Comparison of ENCODE assay signal across 1 cellular context in the genomic region with DNA sequence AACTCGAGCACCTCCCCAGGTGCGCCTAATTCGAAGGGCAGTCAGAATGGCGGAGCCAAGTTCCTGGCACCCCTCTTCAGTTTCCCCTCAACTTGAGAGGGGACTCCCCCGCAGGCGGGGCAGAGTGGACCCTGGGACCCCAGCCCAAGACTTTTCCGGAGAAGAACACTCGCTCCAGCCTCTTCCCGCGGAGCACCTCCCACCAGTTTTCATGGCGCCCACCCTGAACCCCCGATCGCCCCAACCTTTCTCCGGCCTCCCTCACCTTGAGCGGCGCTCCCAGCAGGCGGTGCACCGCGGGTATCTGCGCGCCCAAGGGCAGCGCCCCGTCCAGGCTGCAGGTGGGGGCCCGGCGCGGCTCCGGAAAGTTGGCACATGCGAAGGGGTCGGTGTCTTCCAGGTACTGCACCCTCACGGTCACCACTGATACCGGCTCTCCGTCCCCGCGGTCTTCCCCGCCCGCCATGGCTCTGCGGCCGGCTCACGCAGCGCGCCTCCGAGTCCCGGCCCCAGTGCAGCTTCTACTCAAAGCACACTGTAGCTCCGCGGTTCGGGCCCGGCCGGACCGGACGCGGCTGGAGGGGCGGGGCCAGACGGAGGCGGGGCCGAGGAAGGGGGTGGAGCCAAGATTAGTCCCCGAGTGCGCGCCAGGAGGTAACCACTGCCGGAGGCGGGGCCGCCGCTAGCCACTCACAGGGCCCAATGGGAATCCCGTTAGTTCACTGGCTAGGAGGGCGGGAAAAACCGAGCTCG.
TF ChIP-seq lines count a peak whose summit lies in the region.

FHOD1 (minus strand) TSS at position 537 of the 753 bp plus-strand sequence; CDS start at position 466, 71 bp downstream.

TF ChIP-seq in HepG2, 621 proteins besides CTCF, POLR2A, EP300 and RAD21 (continued from another document and continues in another):
- TF ChIP-seq ZBTB39 (CRISPR knock-in tag; IDR thresholded peaks at IDR 0.05) (peak; percentile 68; the same call in 1 of the 2 replicates), ZBTB21 (CRISPR knock-in tag; IDR thresholded peaks at IDR 0.05) (no peak), FOXA1 (IDR thresholded peaks at IDR 0.05) (no peak), FOXA1 (CRISPR knock-in tag; IDR thresholded peaks at IDR 0.05) (no peak), ZFP36L1 (CRISPR knock-in tag; IDR thresholded peaks at IDR 0.05) (peak; percentile 70), ZBTB42 (CRISPR knock-in tag; IDR thresholded peaks at IDR 0.05) (0 out of 2 replicates have a peak, but pooled peaks have one; percentile 16), EHMT2 (IDR thresholded peaks at IDR 0.05; ENCODE audit: borderline replicate concordance, low read depth, low read length) (no peak), CC2D1A (CRISPR knock-in tag; IDR thresholded peaks at IDR 0.05) (no peak), ZFYVE20 (CRISPR knock-in tag; IDR thresholded peaks at IDR 0.05; ENCODE audit: borderline replicate concordance, low read depth) (no peak), PRMT3 (CRISPR knock-in tag; IDR thresholded peaks at IDR 0.05; ENCODE audit: borderline replicate concordance, low read depth) (no peak), BRF2 (CRISPR knock-in tag; IDR thresholded peaks at IDR 0.05) (peak; percentile 88; the same call in 1 of the 2 replicates), PPARG (CRISPR knock-in tag; conservative IDR thresholded peaks at IDR 0.05) (no peak), HMGA1 (CRISPR knock-in tag; conservative IDR thresholded peaks at IDR 0.05) (no peak), ETV5 (CRISPR knock-in tag; IDR thresholded peaks at IDR 0.05; ENCODE audit: borderline replicate concordance) (peak; percentile 71; the same call in 1 of the 2 replicates), NCOA2 (CRISPR knock-in tag; IDR thresholded peaks at IDR 0.05) (no peak), GLI4 (CRISPR knock-in tag; IDR thresholded peaks at IDR 0.05; ENCODE audit: borderline replicate concordance) (no peak), KDM5B (CRISPR knock-in tag; IDR thresholded peaks at IDR 0.05; ENCODE audit: borderline replicate concordance) (0 out of 2 replicates have a peak, but pooled peaks have one; percentile 50), JUND (CRISPR knock-in tag; IDR thresholded peaks at IDR 0.05) (no peak), TSC22D2 (CRISPR knock-in tag; IDR thresholded peaks at IDR 0.05; ENCODE audit: borderline replicate concordance) (0 out of 2 replicates have a peak, but pooled peaks have one; percentile 42), CREB1 (IDR thresholded peaks at IDR 0.05) (no peak), CREB1 (CRISPR knock-in tag; IDR thresholded peaks at IDR 0.05) (no peak), ZNF484 (CRISPR knock-in tag; IDR thresholded peaks at IDR 0.05; ENCODE audit: borderline replicate concordance, low read depth) (no peak), REXO4 (CRISPR knock-in tag; IDR thresholded peaks at IDR 0.05; ENCODE audit: borderline replicate concordance) (peak; percentile 16; the same call in 1 of the 2 replicates), ZFP1 (CRISPR knock-in tag; IDR thresholded peaks at IDR 0.05) (no peak), ZNF263 (CRISPR knock-in tag; IDR thresholded peaks at IDR 0.05) (no peak), ZNF510 (CRISPR knock-in tag; IDR thresholded peaks at IDR 0.05; ENCODE audit: low read depth) (no peak), TBX3 (IDR thresholded peaks at IDR 0.05; ENCODE audit: borderline replicate concordance) (no peak), ZNF33B (CRISPR knock-in tag; IDR thresholded peaks at IDR 0.05) (no peak), ATRX (CRISPR knock-in tag; IDR thresholded peaks at IDR 0.05; ENCODE audit: borderline replicate concordance) (no peak), NFE2L2 (IDR thresholded peaks at IDR 0.05; ENCODE audit: low read length) (no peak), ATM (IDR thresholded peaks at IDR 0.05; ENCODE audit: borderline replicate concordance) (no peak), ZNF775 (CRISPR knock-in tag; IDR thresholded peaks at IDR 0.05; ENCODE audit: borderline replicate concordance) (peak; percentile 13; the same call in 1 of the 2 replicates), SSRP1 (CRISPR knock-in tag; IDR thresholded peaks at IDR 0.05) (no peak), ZNF10 (CRISPR knock-in tag; IDR thresholded peaks at IDR 0.05; ENCODE audit: borderline replicate concordance, low read depth) (no peak), KLF16 (CRISPR knock-in tag; IDR thresholded peaks at IDR 0.05) (peak in 1 of 2 experiments; percentile 58; a peak in 2 of 4 replicates)
- TF ChIP-seq, protein P1, sequence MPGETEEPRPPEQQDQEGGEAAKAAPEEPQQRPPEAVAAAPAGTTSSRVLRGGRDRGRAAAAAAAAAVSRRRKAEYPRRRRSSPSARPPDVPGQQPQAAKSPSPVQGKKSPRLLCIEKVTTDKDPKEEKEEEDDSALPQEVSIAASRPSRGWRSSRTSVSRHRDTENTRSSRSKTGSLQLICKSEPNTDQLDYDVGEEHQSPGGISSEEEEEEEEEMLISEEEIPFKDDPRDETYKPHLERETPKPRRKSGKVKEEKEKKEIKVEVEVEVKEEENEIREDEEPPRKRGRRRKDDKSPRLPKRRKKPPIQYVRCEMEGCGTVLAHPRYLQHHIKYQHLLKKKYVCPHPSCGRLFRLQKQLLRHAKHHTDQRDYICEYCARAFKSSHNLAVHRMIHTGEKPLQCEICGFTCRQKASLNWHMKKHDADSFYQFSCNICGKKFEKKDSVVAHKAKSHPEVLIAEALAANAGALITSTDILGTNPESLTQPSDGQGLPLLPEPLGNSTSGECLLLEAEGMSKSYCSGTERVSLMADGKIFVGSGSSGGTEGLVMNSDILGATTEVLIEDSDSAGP (CRISPR knock-in tag; IDR thresholded peaks at IDR 0.05; ENCODE audit: borderline replicate concordance) = peak; percentile 62; the same call in 1 of the 2 replicates
- TF ChIP-seq, protein P2, sequence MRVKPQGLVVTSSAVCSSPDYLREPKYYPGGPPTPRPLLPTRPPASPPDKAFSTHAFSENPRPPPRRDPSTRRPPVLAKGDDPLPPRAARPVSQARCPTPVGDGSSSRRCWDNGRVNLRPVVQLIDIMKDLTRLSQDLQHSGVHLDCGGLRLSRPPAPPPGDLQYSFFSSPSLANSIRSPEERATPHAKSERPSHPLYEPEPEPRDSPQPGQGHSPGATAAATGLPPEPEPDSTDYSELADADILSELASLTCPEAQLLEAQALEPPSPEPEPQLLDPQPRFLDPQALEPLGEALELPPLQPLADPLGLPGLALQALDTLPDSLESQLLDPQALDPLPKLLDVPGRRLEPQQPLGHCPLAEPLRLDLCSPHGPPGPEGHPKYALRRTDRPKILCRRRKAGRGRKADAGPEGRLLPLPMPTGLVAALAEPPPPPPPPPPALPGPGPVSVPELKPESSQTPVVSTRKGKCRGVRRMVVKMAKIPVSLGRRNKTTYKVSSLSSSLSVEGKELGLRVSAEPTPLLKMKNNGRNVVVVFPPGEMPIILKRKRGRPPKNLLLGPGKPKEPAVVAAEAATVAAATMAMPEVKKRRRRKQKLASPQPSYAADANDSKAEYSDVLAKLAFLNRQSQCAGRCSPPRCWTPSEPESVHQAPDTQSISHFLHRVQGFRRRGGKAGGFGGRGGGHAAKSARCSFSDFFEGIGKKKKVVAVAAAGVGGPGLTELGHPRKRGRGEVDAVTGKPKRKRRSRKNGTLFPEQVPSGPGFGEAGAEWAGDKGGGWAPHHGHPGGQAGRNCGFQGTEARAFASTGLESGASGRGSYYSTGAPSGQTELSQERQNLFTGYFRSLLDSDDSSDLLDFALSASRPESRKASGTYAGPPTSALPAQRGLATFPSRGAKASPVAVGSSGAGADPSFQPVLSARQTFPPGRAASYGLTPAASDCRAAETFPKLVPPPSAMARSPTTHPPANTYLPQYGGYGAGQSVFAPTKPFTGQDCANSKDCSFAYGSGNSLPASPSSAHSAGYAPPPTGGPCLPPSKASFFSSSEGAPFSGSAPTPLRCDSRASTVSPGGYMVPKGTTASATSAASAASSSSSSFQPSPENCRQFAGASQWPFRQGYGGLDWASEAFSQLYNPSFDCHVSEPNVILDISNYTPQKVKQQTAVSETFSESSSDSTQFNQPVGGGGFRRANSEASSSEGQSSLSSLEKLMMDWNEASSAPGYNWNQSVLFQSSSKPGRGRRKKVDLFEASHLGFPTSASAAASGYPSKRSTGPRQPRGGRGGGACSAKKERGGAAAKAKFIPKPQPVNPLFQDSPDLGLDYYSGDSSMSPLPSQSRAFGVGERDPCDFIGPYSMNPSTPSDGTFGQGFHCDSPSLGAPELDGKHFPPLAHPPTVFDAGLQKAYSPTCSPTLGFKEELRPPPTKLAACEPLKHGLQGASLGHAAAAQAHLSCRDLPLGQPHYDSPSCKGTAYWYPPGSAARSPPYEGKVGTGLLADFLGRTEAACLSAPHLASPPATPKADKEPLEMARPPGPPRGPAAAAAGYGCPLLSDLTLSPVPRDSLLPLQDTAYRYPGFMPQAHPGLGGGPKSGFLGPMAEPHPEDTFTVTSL (CRISPR knock-in tag; IDR thresholded peaks at IDR 0.05; ENCODE audit: borderline replicate concordance) = peak; percentile 76
- TF ChIP-seq, protein P3, sequence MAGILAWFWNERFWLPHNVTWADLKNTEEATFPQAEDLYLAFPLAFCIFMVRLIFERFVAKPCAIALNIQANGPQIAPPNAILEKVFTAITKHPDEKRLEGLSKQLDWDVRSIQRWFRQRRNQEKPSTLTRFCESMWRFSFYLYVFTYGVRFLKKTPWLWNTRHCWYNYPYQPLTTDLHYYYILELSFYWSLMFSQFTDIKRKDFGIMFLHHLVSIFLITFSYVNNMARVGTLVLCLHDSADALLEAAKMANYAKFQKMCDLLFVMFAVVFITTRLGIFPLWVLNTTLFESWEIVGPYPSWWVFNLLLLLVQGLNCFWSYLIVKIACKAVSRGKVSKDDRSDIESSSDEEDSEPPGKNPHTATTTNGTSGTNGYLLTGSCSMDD (CRISPR knock-in tag; IDR thresholded peaks at IDR 0.05) = no peak
- TF ChIP-seq, protein P4, sequence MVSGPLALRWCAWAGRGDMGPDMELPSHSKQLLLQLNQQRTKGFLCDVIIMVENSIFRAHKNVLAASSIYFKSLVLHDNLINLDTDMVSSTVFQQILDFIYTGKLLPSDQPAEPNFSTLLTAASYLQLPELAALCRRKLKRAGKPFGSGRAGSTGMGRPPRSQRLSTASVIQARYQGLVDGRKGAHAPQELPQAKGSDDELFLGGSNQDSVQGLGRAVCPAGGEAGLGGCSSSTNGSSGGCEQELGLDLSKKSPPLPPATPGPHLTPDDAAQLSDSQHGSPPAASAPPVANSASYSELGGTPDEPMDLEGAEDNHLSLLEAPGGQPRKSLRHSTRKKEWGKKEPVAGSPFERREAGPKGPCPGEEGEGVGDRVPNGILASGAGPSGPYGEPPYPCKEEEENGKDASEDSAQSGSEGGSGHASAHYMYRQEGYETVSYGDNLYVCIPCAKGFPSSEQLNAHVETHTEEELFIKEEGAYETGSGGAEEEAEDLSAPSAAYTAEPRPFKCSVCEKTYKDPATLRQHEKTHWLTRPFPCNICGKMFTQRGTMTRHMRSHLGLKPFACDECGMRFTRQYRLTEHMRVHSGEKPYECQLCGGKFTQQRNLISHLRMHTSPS (CRISPR knock-in tag; IDR thresholded peaks at IDR 0.05; ENCODE audit: low read depth) = peak; percentile 49; the same call in 1 of the 2 replicates
- TF ChIP-seq, protein P5, sequence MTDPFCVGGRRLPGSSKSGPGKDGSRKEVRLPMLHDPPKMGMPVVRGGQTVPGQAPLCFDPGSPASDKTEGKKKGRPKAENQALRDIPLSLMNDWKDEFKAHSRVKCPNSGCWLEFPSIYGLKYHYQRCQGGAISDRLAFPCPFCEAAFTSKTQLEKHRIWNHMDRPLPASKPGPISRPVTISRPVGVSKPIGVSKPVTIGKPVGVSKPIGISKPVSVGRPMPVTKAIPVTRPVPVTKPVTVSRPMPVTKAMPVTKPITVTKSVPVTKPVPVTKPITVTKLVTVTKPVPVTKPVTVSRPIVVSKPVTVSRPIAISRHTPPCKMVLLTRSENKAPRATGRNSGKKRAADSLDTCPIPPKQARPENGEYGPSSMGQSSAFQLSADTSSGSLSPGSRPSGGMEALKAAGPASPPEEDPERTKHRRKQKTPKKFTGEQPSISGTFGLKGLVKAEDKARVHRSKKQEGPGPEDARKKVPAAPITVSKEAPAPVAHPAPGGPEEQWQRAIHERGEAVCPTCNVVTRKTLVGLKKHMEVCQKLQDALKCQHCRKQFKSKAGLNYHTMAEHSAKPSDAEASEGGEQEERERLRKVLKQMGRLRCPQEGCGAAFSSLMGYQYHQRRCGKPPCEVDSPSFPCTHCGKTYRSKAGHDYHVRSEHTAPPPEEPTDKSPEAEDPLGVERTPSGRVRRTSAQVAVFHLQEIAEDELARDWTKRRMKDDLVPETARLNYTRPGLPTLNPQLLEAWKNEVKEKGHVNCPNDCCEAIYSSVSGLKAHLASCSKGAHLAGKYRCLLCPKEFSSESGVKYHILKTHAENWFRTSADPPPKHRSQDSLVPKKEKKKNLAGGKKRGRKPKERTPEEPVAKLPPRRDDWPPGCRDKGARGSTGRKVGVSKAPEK (CRISPR knock-in tag; IDR thresholded peaks at IDR 0.05; ENCODE audit: borderline replicate concordance) = 0 out of 2 replicates have a peak, but pooled peaks have one; percentile 13
- TF ChIP-seq, protein P6, sequence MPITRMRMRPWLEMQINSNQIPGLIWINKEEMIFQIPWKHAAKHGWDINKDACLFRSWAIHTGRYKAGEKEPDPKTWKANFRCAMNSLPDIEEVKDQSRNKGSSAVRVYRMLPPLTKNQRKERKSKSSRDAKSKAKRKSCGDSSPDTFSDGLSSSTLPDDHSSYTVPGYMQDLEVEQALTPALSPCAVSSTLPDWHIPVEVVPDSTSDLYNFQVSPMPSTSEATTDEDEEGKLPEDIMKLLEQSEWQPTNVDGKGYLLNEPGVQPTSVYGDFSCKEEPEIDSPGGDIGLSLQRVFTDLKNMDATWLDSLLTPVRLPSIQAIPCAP (CRISPR knock-in tag; IDR thresholded peaks at IDR 0.05; ENCODE audit: low read depth) = no peak; the same call in 1 of the 2 replicates
